ENCODE assay signal across 9 cellular contexts in the genomic region with DNA sequence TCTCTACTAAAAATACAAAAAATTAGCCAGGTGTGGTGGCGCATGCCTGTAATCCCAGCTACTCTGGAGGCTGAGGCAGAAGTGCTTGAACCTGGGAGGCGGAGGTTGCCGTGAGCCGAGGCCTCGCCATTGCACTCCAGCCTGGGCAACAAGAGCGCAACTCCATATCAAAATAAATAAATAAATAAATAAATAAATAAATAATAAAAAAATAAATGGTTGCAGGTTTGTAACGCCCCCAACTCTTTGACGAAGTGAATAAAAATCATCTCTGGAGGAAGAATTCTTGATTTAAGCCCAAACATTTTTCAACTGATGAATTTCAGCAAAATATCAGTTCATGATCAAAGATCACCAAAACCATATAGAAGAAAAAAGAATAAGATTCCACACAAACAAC. TPM values are rescaled to one million over a fixed set of nuclear protein-coding genes. Genes with fewer than 3 reads are reported as not detected.
"Had no signal": no experiment of that assay in that cellular context is flagged by ENCODE, and none has a peak within 500 bp of the region (broad histone marks: within the 10 kb centered on the region; RNA-seq: fewer than 3 reads in every experiment).

No MANE protein-coding gene starts in this region.

- H3K4me3 ChIP-seq: GM12878 had no signal

- ATAC-seq: GM12878 had no signal

- DNase-seq: GDM1, GF-D8 had no signal

- FAIRE-seq: G401.6, GM12878, GM12891, GM12892, GM18507, GM19239 had no signal

RNA-seq across cellular contexts. Expression of a gene that starts 13.3 kb away (rescaled TPM):
- total RNA-seq: GM12878 had no signal
- polyA plus RNA-seq: GM12878 had no signal

RNA-seq across cellular contexts. Expression of a gene that starts 32.1 kb away (rescaled TPM):
- total RNA-seq: G401 had no signal
